Comparison of ENCODE assay signal across 19 cellular contexts in the genomic region with DNA sequence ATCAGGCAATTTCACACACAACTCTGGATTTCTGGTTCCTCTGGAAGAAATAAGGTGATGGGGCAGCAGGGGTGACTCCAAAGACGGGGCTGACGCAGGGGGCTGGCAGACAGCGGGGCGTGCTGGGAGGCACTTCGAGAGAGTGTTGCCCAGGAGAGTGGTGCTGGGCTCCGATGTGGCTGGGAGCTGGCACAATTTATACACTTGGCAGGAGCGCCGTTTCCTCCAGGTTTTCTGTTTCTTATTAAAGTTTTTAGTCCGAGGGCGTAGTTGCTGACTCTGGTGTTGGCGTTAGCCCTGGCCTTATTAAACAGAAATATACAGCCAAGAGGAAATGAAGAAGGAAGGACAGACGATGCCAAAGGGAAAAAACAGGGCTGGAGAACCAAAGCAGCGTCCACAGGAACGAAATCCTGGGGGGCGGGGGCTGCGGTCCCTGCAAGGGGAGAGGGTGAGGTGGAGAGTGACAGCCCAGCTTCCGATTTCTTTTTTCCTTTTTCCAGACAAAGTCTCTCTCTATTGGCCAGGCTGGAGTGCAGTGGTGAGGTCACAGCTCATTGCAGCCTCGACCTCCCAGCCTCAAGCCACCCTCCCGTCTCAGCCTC.
DNase-seq lines count a peak whose midpoint lies in the region; ATAC-seq and TF ChIP-seq lines count a peak whose summit lies in the region.
"Had no signal": no experiment of that assay in that cellular context is flagged by ENCODE, and none has a peak within 500 bp of the region (broad histone marks: within the 10 kb centered on the region; RNA-seq: fewer than 3 reads in every experiment).

No MANE protein-coding gene starts in this region.

- no peak overlapping the region for H2BK120ac ChIP-seq in trophoblast cell (ENCODE audit: insufficient read depth, low read length, poor library complexity)

- H2BK12ac ChIP-seq in trophoblast cell (ENCODE audit: low read length), result no peak overlapping the region

- no peak overlapping the region for H3K18ac ChIP-seq in trophoblast cell (ENCODE audit: low read length)

- ATAC-seq in activated CD4-positive, alpha-beta T cell treated with anti-CD3 and anti-CD28 coated beads for 36 hours, result no peak
- no peak for ATAC-seq in HG03039 (IDR thresholded peaks at IDR 0.05; ENCODE audit: unreplicated experiment)

- H3K9me3 ChIP-seq in subcutaneous abdominal adipose tissue (ENCODE audit: control insufficient read depth in 5 of 5, low read length in 5 of 5), result peaks cover 0 to 3% (median 0%) of the 10 kb centered on the region in 5 donors
- H3K9me3 ChIP-seq in trophoblast cell (ENCODE audit: insufficient read depth, low read depth, low read length), result peaks cover 15% of the 10 kb centered on the region
- H3K9me3 ChIP-seq: SJCRH30 had no signal

- H3K23ac ChIP-seq in trophoblast cell (ENCODE audit: low read length), result no peak overlapping the region

- no peaks in the 10 kb centered on the region for H3K36me3 ChIP-seq in subcutaneous abdominal adipose tissue (ENCODE audit: control insufficient read depth in 5 of 5, insufficient read depth in 5 of 5, low read length in 5 of 5)
- H3K36me3 ChIP-seq in trophoblast cell (ENCODE audit: control insufficient read depth in 1 of 2, insufficient read depth in 2 of 2, low read length in 2 of 2), result no peaks in the 10 kb centered on the region
- H3K36me3 ChIP-seq: SJCRH30 had no signal

- H4K12ac ChIP-seq in trophoblast cell (ENCODE audit: low read depth, low read length), result no peak overlapping the region

- no peaks in the 10 kb centered on the region for H3K79me1 ChIP-seq in trophoblast cell (ENCODE audit: low read length)

- no peak overlapping the region for H3K14ac ChIP-seq in trophoblast cell (ENCODE audit: low read length)

- H2AK5ac ChIP-seq in trophoblast cell (ENCODE audit: low read length), result no peak overlapping the region

- no peaks in the 10 kb centered on the region for H3K27me3 Mint-ChIP-seq in activated CD4-positive, alpha-beta T cell treated with anti-CD3 and anti-CD28 coated beads for 36 hours
- H3K27me3 Mint-ChIP-seq: activated naive CD8-positive, alpha-beta T cell had no signal

- H2BK5ac ChIP-seq in trophoblast cell (ENCODE audit: low read depth, low read length, poor library complexity), result no peak overlapping the region

- H2AFZ ChIP-seq in trophoblast cell (ENCODE audit: insufficient read depth, low read length, poor library complexity), result no peak overlapping the region

- H3K4ac ChIP-seq in trophoblast cell (ENCODE audit: low read depth, low read length), result no peak overlapping the region

- H3K36me3 Mint-ChIP-seq in activated CD4-positive, alpha-beta T cell treated with anti-CD3 and anti-CD28 coated beads for 36 hours (ENCODE audit: low read depth), result no peaks in the 10 kb centered on the region
- H3K36me3 Mint-ChIP-seq: activated naive CD8-positive, alpha-beta T cell; memory B cell had no signal

- H3K4me1 Mint-ChIP-seq in activated CD4-positive, alpha-beta T cell treated with anti-CD3 and anti-CD28 coated beads for 36 hours, result no peaks in the 10 kb centered on the region
- H3K4me1 Mint-ChIP-seq: memory B cell had no signal

- no peak for TF ChIP-seq CTCF in LNCaP clone FGC (IDR thresholded peaks at IDR 0.05; ENCODE audit: control insufficient read depth, extremely low read depth, insufficient read depth)
- TF ChIP-seq CTCF in coronary artery (IDR thresholded peaks at IDR 0.05), result no peak

- H4K91ac ChIP-seq in trophoblast cell (ENCODE audit: low read depth, low read length), result no peak overlapping the region

- H3K4me3 ChIP-seq in LNCaP clone FGC (ENCODE audit: low read depth, low read length) (0 out of 2 replicates have a peak overlapping the region, but pooled peaks have one; percentile 10), coronary artery (peak overlapping the region; percentile 39), subcutaneous abdominal adipose tissue (ENCODE audit: low read depth in 1 of 5, low read length in 5 of 5) (peak overlapping the region in 3 of 5 donors; percentile 32 to 40 (median 35)), trophoblast cell (ENCODE audit: low read depth, low read length) (no peak overlapping the region)
- H3K4me3 ChIP-seq: SJCRH30 had no signal

- POLR2A ChIA-PET in activated CD4-positive, alpha-beta T cell treated with anti-CD3 and anti-CD28 coated beads for 36 hours (lab: Charles Lee), result no interaction called here

- CTCF ChIA-PET in activated CD4-positive, alpha-beta T cell treated with anti-CD3 and anti-CD28 coated beads for 36 hours (lab: Charles Lee), result interaction anchor here (0.6 to 0.7 kb wide), 2 partner anchors 88 to 89 kb away, joined by 3 read pairs; no protein-coding TSS in a partner anchor

- no peaks in the 10 kb centered on the region for H3K9me3 Mint-ChIP-seq in activated CD4-positive, alpha-beta T cell treated with anti-CD3 and anti-CD28 coated beads for 36 hours (ENCODE audit: low read depth)

- H3K4me1 ChIP-seq in subcutaneous abdominal adipose tissue (ENCODE audit: control insufficient read depth in 5 of 5, insufficient read depth in 5 of 5, low read length in 5 of 5), result peaks cover 0 to 15% (median 14%) of the 10 kb centered on the region in 5 donors
- no peaks in the 10 kb centered on the region for H3K4me1 ChIP-seq in trophoblast cell (ENCODE audit: control insufficient read depth in 1 of 2, insufficient read depth in 2 of 2, low read length in 2 of 2)
- H3K4me1 ChIP-seq: SJCRH30 had no signal

- H3K27ac ChIP-seq in coronary artery (peak overlapping the region in 1 of 2 donors; percentile 2), subcutaneous abdominal adipose tissue (ENCODE audit: low read depth, low read length) (no peak overlapping the region), trophoblast cell (ENCODE audit: low read depth, low read length) (no peak overlapping the region)
- H3K27ac ChIP-seq: SJCRH30 had no signal

- no CpG with 5 or more reads among the region's 19 CpGs for WGBS in trophoblast cell (ENCODE audit: extremely low coverage, insufficient coverage, insufficient read length)

- H3K27me3 ChIP-seq in subcutaneous abdominal adipose tissue (ENCODE audit: control insufficient read depth in 5 of 5, insufficient read depth in 4 of 5, low read length in 5 of 5), result peaks cover 5 to 19% (median 10%) of the 10 kb centered on the region in 5 donors
- H3K27me3 ChIP-seq in trophoblast cell (ENCODE audit: insufficient read depth, low read length), result no peaks in the 10 kb centered on the region
- H3K27me3 ChIP-seq: SJCRH30 had no signal

- DNase-seq in LNCaP clone FGC (ENCODE audit: low read depth), result peak; percentile 54
- no peak for DNase-seq in coronary artery (ENCODE audit: low spot score)
- DNase-seq in medulla oblongata (ENCODE audit: extremely low spot score), result peak; percentile 45
- DNase-seq in trophoblast cell, result no peak
- DNase-seq in activated CD4-positive, alpha-beta T cell treated with anti-CD3 and anti-CD28 coated beads for 36 hours, result no peak
- DNase-seq: activated CD4-positive, alpha-beta T cell treated with anti-CD3 and anti-CD28 coated beads, Interleukin-2, amount 50 U/mL, for 1 hour; central memory CD4-positive, alpha-beta T cell; DMS79; NCI-H1436 treated with DMSO at 0.1 percent for 48 hours; NCI-H226; occipital lobe; SJCRH30; stimulated activated CD4-positive, alpha-beta T cell treated with anti-CD3 and anti-CD28 coated beads, Interleukin-12 subunit alpha, Interleukin-12 subunit beta, amount 100 ng/mL, for 4 hours; stimulated activated naive CD4-positive, alpha-beta T cell; T-helper 9 cell had no signal

- H3K9ac ChIP-seq in subcutaneous abdominal adipose tissue (ENCODE audit: low read length in 5 of 5) (peak overlapping the region in 1 of 5 donors; percentile 38), trophoblast cell (ENCODE audit: low read length) (no peak overlapping the region)

- H3K79me2 ChIP-seq in trophoblast cell (ENCODE audit: control insufficient read depth, insufficient read depth, low read length, poor library complexity), result no peaks in the 10 kb centered on the region

- no peak overlapping the region for H4K8ac ChIP-seq in trophoblast cell (ENCODE audit: low read depth, low read length)

- no peak overlapping the region for H3K4me2 ChIP-seq in trophoblast cell (ENCODE audit: low read length)

- H3K27ac Mint-ChIP-seq in activated CD4-positive, alpha-beta T cell treated with anti-CD3 and anti-CD28 coated beads for 36 hours, result no peak overlapping the region
- H3K27ac Mint-ChIP-seq: activated naive CD8-positive, alpha-beta T cell; memory B cell had no signal

- H3K4me3 Mint-ChIP-seq in activated CD4-positive, alpha-beta T cell treated with anti-CD3 and anti-CD28 coated beads for 36 hours, result no peak overlapping the region
- H3K4me3 Mint-ChIP-seq: activated naive CD8-positive, alpha-beta T cell; memory B cell had no signal

- intact Hi-C loops in activated CD4-positive, alpha-beta T cell treated with anti-CD3 and anti-CD28 coated beads for 36 hours (cut with DNase I, micrococcal nuclease), result no loop called here

Comparison
In these comparisons a context has a peak if more than half of its experiments do, and no peak if none do; other contexts are left out.
1. DNase-seq: peak in LNCaP clone FGC (single experiment) and medulla oblongata (single experiment); none in coronary artery (single experiment), trophoblast cell (0 of 2) and activated CD4-positive, alpha-beta T cell treated with anti-CD3 and anti-CD28 coated beads for 36 hours (single experiment).